Comparison of ENCODE assay signal across 1 cellular context in the genomic region with DNA sequence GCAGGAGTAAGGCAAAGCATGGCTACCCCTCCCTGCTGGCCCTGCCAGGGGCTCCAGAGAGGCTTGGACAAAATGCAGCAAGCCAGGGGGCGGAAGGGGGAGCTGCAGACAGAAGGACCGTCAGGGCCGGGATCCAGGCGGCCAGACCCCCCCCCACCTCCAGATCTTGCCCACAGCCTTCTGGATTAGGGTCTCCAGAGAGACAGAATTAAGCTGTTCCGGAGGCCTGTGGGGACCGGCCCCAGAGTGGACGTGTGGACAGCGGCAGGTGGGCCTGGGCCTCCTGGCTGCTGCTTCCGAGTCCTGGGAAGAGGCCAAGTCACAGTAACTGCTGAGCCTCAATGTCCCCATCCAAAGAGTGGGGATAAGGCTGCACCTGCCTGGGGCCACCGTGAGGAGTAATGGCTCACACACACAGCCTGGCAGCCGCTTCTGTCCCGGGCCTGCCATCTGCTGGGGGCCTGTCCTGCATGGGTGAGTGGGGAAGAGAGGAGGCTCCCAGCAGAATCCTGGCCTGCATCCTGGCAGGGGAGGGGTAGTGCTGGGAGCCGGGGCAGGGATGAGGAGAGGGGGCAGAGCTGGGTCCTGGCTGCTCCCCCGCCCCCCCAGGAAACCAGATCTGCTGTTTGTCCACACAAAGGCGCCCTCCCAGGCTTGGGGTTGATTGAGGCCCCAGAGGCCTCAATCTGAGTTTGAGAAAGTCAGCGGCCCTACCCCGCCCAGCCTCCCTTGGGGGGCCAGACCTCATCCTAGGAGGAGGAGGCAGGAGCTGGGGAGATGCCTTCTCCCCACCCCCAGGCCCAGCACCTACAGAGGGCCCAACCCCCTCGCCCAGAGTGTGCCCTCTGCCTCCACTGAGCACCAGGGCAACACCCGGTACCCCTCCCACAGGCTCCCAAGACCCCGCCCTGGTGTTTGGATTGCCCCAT.
TF ChIP-seq lines count a peak whose summit lies in the region.

No MANE protein-coding gene starts in this region.

TF ChIP-seq in HepG2, 621 proteins besides CTCF, POLR2A, EP300 and RAD21 (continues in another document):
- TF ChIP-seq EEA1 (CRISPR knock-in tag; IDR thresholded peaks at IDR 0.05; ENCODE audit: borderline replicate concordance) (no peak), MED8 (CRISPR knock-in tag; IDR thresholded peaks at IDR 0.05; ENCODE audit: insufficient replicate concordance) (peak; percentile 50), XRCC5 (optimal IDR thresholded peaks at IDR 0.05; ENCODE audit: low read length) (no peak), MAF1 (CRISPR knock-in tag; IDR thresholded peaks at IDR 0.05; ENCODE audit: borderline replicate concordance) (no peak), ZNF773 (CRISPR knock-in tag; IDR thresholded peaks at IDR 0.05; ENCODE audit: borderline replicate concordance) (no peak), FOXJ3 (CRISPR knock-in tag; IDR thresholded peaks at IDR 0.05; ENCODE audit: borderline replicate concordance) (no peak), PHF8 (CRISPR knock-in tag; IDR thresholded peaks at IDR 0.05) (0 out of 2 replicates have a peak, but pooled peaks have one; percentile 21), ZNF326 (CRISPR knock-in tag; IDR thresholded peaks at IDR 0.05; ENCODE audit: borderline replicate concordance) (0 out of 2 replicates have a peak, but pooled peaks have one; percentile 23), TBX3 (IDR thresholded peaks at IDR 0.05; ENCODE audit: borderline replicate concordance) (no peak), PCBP1 (IDR thresholded peaks at IDR 0.05; ENCODE audit: borderline replicate concordance, low read depth, low read length) (0 out of 2 replicates have a peak, but pooled peaks have one; percentile 21), ELF3 (CRISPR knock-in tag; IDR thresholded peaks at IDR 0.05) (no peak), ZNF768 (CRISPR knock-in tag; IDR thresholded peaks at IDR 0.05) (0 out of 2 replicates have a peak, but pooled peaks have one; percentile 9), ZNF484 (CRISPR knock-in tag; IDR thresholded peaks at IDR 0.05; ENCODE audit: borderline replicate concordance, low read depth) (no peak), RBFOX2 (IDR thresholded peaks at IDR 0.05; ENCODE audit: low read depth, low read length) (peak; percentile 44), ZNF180 (CRISPR knock-in tag; IDR thresholded peaks at IDR 0.05; ENCODE audit: borderline replicate concordance, low read depth) (no peak), ZNF761 (CRISPR knock-in tag; conservative IDR thresholded peaks at IDR 0.05) (no peak), ZSCAN25 (CRISPR knock-in tag; IDR thresholded peaks at IDR 0.05) (peak; percentile 91), ZFP41 (CRISPR knock-in tag; IDR thresholded peaks at IDR 0.05; ENCODE audit: borderline replicate concordance) (0 out of 2 replicates have a peak, but pooled peaks have one; percentile 20)
- TF ChIP-seq, protein P1, sequence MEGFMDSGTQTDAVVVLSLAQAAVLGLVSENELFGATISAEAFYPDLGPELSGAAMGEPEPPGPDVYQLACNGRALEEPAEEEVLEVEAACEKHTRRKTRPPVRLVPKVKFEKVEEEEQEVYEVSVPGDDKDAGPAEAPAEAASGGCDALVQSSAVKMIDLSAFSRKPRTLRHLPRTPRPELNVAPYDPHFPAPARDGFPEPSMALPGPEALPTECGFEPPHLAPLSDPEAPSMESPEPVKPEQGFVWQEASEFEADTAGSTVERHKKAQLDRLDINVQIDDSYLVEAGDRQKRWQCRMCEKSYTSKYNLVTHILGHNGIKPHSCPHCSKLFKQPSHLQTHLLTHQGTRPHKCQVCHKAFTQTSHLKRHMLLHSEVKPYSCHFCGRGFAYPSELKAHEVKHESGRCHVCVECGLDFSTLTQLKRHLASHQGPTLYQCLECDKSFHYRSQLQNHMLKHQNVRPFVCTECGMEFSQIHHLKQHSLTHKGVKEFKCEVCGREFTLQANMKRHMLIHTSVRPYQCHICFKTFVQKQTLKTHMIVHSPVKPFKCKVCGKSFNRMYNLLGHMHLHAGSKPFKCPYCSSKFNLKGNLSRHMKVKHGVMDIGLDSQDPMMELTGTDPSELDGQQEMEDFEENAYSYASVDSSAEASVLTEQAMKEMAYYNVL (CRISPR knock-in tag; IDR thresholded peaks at IDR 0.05; ENCODE audit: borderline replicate concordance): no peak
- TF ChIP-seq, protein P2, sequence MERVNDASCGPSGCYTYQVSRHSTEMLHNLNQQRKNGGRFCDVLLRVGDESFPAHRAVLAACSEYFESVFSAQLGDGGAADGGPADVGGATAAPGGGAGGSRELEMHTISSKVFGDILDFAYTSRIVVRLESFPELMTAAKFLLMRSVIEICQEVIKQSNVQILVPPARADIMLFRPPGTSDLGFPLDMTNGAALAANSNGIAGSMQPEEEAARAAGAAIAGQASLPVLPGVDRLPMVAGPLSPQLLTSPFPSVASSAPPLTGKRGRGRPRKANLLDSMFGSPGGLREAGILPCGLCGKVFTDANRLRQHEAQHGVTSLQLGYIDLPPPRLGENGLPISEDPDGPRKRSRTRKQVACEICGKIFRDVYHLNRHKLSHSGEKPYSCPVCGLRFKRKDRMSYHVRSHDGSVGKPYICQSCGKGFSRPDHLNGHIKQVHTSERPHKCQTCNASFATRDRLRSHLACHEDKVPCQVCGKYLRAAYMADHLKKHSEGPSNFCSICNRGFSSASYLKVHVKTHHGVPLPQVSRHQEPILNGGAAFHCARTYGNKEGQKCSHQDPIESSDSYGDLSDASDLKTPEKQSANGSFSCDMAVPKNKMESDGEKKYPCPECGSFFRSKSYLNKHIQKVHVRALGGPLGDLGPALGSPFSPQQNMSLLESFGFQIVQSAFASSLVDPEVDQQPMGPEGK (CRISPR knock-in tag; IDR thresholded peaks at IDR 0.05): peak; percentile 56
- TF ChIP-seq, protein P3, sequence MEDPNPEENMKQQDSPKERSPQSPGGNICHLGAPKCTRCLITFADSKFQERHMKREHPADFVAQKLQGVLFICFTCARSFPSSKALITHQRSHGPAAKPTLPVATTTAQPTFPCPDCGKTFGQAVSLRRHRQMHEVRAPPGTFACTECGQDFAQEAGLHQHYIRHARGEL (CRISPR knock-in tag; IDR thresholded peaks at IDR 0.05): 0 out of 2 replicates have a peak, but pooled peaks have one; percentile 46
- TF ChIP-seq, protein P4, sequence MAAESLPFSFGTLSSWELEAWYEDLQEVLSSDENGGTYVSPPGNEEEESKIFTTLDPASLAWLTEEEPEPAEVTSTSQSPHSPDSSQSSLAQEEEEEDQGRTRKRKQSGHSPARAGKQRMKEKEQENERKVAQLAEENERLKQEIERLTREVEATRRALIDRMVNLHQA (CRISPR knock-in tag; IDR thresholded peaks at IDR 0.05): no peak
- TF ChIP-seq, protein P5, sequence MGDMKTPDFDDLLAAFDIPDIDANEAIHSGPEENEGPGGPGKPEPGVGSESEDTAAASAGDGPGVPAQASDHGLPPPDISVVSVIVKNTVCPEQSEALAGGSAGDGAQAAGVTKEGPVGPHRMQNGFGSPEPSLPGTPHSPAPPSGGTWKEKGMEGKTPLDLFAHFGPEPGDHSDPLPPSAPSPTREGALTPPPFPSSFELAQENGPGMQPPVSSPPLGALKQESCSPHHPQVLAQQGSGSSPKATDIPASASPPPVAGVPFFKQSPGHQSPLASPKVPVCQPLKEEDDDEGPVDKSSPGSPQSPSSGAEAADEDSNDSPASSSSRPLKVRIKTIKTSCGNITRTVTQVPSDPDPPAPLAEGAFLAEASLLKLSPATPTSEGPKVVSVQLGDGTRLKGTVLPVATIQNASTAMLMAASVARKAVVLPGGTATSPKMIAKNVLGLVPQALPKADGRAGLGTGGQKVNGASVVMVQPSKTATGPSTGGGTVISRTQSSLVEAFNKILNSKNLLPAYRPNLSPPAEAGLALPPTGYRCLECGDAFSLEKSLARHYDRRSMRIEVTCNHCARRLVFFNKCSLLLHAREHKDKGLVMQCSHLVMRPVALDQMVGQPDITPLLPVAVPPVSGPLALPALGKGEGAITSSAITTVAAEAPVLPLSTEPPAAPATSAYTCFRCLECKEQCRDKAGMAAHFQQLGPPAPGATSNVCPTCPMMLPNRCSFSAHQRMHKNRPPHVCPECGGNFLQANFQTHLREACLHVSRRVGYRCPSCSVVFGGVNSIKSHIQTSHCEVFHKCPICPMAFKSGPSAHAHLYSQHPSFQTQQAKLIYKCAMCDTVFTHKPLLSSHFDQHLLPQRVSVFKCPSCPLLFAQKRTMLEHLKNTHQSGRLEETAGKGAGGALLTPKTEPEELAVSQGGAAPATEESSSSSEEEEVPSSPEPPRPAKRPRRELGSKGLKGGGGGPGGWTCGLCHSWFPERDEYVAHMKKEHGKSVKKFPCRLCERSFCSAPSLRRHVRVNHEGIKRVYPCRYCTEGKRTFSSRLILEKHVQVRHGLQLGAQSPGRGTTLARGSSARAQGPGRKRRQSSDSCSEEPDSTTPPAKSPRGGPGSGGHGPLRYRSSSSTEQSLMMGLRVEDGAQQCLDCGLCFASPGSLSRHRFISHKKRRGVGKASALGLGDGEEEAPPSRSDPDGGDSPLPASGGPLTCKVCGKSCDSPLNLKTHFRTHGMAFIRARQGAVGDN (CRISPR knock-in tag; IDR thresholded peaks at IDR 0.05): peak; percentile 12; the same call in 1 of the 2 replicates
- TF ChIP-seq, protein P6, sequence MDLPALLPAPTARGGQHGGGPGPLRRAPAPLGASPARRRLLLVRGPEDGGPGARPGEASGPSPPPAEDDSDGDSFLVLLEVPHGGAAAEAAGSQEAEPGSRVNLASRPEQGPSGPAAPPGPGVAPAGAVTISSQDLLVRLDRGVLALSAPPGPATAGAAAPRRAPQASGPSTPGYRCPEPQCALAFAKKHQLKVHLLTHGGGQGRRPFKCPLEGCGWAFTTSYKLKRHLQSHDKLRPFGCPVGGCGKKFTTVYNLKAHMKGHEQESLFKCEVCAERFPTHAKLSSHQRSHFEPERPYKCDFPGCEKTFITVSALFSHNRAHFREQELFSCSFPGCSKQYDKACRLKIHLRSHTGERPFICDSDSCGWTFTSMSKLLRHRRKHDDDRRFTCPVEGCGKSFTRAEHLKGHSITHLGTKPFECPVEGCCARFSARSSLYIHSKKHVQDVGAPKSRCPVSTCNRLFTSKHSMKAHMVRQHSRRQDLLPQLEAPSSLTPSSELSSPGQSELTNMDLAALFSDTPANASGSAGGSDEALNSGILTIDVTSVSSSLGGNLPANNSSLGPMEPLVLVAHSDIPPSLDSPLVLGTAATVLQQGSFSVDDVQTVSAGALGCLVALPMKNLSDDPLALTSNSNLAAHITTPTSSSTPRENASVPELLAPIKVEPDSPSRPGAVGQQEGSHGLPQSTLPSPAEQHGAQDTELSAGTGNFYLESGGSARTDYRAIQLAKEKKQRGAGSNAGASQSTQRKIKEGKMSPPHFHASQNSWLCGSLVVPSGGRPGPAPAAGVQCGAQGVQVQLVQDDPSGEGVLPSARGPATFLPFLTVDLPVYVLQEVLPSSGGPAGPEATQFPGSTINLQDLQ (CRISPR knock-in tag; IDR thresholded peaks at IDR 0.05): no peak
- TF ChIP-seq, protein P7, sequence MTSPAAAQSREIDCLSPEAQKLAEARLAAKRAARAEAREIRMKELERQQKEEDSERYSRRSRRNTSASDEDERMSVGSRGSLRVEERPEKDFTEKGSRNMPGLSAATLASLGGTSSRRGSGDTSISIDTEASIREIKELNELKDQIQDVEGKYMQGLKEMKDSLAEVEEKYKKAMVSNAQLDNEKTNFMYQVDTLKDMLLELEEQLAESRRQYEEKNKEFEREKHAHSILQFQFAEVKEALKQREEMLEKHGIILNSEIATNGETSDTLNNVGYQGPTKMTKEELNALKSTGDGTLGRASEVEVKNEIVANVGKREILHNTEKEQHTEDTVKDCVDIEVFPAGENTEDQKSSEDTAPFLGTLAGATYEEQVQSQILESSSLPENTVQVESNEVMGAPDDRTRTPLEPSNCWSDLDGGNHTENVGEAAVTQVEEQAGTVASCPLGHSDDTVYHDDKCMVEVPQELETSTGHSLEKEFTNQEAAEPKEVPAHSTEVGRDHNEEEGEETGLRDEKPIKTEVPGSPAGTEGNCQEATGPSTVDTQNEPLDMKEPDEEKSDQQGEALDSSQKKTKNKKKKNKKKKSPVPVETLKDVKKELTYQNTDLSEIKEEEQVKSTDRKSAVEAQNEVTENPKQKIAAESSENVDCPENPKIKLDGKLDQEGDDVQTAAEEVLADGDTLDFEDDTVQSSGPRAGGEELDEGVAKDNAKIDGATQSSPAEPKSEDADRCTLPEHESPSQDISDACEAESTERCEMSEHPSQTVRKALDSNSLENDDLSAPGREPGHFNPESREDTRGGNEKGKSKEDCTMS (CRISPR knock-in tag; conservative IDR thresholded peaks at IDR 0.05): no peak
